1 cellular context compared by ENCODE assay signal in the genomic region with DNA sequence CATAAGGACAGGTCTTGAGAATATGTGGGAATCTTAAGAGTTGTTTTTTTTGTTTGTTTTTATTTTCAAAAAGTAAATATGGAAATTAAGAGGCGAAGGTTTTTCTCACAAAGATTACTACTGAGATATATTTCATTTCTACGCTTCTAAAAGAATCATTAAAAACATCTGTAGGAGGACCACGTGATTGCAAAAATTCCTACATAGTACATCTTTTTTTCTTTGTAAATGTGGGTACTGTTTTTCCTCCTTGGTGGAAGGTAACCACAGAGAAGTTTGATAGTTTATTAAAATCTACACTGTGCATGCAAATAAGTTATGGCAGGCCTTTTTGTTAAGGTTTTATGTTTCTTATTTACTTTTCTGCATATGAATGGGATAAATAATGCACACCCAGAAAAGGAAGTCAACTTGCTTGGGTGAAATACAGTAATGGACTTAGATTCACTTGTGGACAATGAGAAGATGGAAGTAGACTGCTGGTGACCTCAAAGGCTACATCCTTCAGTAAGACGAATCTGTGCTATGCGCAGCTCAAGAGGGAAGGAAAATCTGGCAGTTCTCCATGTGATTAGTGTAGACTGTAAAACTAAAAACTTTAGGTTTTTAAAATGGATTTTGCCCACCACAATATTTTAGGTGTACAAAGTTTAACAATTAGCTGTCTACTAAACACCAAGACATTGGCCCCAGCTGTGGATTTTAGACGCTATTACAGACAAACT.
TF ChIP-seq lines count a peak whose summit lies in the region.

No MANE protein-coding gene starts in this region.

TF ChIP-seq in IMR-90, 13 proteins besides CTCF, POLR2A, EP300 and RAD21:
- TF ChIP-seq USF2 (IDR thresholded peaks at IDR 0.05; ENCODE audit: low read depth, low read length) (no peak), CEBPB (IDR thresholded peaks at IDR 0.05; ENCODE audit: low read depth, low read length) (no peak), FOS (IDR thresholded peaks at IDR 0.05; ENCODE audit: low read depth, low read length) (no peak), MAZ (IDR thresholded peaks at IDR 0.05; ENCODE audit: borderline replicate concordance, low read depth, low read length) (no peak), CHD1 (IDR thresholded peaks at IDR 0.05; ENCODE audit: low read depth, low read length) (no peak), SMC3 (IDR thresholded peaks at IDR 0.05; ENCODE audit: low read depth, low read length) (no peak), RFX5 (IDR thresholded peaks at IDR 0.05; ENCODE audit: low read depth, low read length) (no peak), MAFK (IDR thresholded peaks at IDR 0.05; ENCODE audit: low read depth, low read length) (no peak), MXI1 (IDR thresholded peaks at IDR 0.05; ENCODE audit: borderline replicate concordance, low read depth, low read length) (no peak)
